In the genomic region with DNA sequence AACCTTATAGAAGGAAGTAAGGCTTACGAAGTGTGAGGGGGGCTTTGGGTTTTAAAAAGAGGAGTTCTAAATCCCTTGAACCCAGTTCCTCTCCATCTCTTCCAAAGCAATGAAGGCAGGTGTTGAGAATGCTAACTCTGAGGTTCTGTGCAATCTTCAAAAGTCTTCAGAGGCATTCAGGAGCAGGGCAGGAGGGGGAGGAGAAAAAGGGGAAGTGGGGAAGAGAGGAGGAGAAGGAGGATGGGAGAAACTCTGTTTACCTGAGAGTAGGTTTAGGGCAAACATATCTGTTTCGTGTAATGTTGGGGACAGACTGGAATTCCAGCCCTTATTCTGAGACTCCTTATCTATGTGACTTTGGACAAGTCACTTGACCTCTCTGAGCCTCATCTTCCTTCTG, we compare ENCODE assay signal across 13 cellular contexts. TPM values are rescaled to one million over a fixed set of nuclear protein-coding genes. Genes with fewer than 3 reads are reported as not detected.
A peak's percentile ranks its signal among the peaks of the same experiment; 100 is the strongest.
DNase-seq lines count a peak whose midpoint lies in the region; ATAC-seq and TF ChIP-seq lines count a peak whose summit lies in the region.
"Had no signal": no experiment of that assay in that cellular context is flagged by ENCODE, and none has a peak within 500 bp of the region (broad histone marks: within the 10 kb centered on the region; RNA-seq: fewer than 3 reads in every experiment).

No MANE protein-coding gene starts in this region.

- H3K79me2 ChIP-seq in ACC112 (ENCODE audit: control insufficient read depth, insufficient read depth, low read length, unreplicated experiment): no peaks in the 10 kb centered on the region

- H3K4me3 ChIP-seq in ACC112 (ENCODE audit: low read depth, low read length): no peak overlapping the region
- H3K4me3 ChIP-seq in NB4 (ENCODE audit: low read depth, low read length): no peak overlapping the region
- H3K4me3 ChIP-seq in esophagus muscularis mucosa: no peak overlapping the region
- H3K4me3 ChIP-seq in gastrocnemius medialis: no peak overlapping the region

- no peak for TF ChIP-seq EP300 in esophagus muscularis mucosa (IDR thresholded peaks at IDR 0.05)

- peaks cover 30% of the 10 kb centered on the region for H3K4me1 ChIP-seq in ACC112 (ENCODE audit: control insufficient read depth, insufficient read depth, low read length, unreplicated experiment)
- H3K4me1 ChIP-seq in esophagus muscularis mucosa: peaks cover 37 to 40% (median 37%) of the 10 kb centered on the region in 4 donors
- peaks cover 26 to 33% of the 10 kb centered on the region in 2 donors for H3K4me1 ChIP-seq in gastrocnemius medialis

- H3K27ac ChIP-seq in ACC112 (ENCODE audit: low read depth, low read length) (peak overlapping the region; percentile 78), esophagus muscularis mucosa (replicated peaks in 1 of 4) (peak overlapping the region; percentile 39 to 71 (median 59)), gastrocnemius medialis (peak overlapping the region; percentile 45 to 57 (median 49))

- H3K36me3 ChIP-seq in ACC112 (ENCODE audit: insufficient read depth, low read length) (no peaks in the 10 kb centered on the region), esophagus muscularis mucosa (no peaks in the 10 kb centered on the region), gastrocnemius medialis (no peaks in the 10 kb centered on the region)

- TF ChIP-seq CTCF in NB4 (IDR thresholded peaks at IDR 0.05; ENCODE audit: low read depth, low read length): no peak
- no peak for TF ChIP-seq CTCF in esophagus muscularis mucosa (IDR thresholded peaks at IDR 0.05)
- TF ChIP-seq CTCF in gastrocnemius medialis (IDR thresholded peaks at IDR 0.05 in 4 of 5, conservative IDR thresholded peaks at IDR 0.05 in 1 of 5): no peak

- in situ Hi-C loops in gastrocnemius medialis (cut with MboI; ENCODE audit: low sequenced_read_pairs in 4 of 4): loop anchor here in 3 of 4 donors (5.0 to 25.0 kb wide), 3 partner anchors 57 to 1233 kb away; no protein-coding TSS in a partner anchor

- no peak overlapping the region for H2AFZ ChIP-seq in ACC112 (ENCODE audit: low read length, unreplicated experiment)

- peak; percentile 29 for DNase-seq in NB4 (ENCODE audit: low read depth)
- no peak for DNase-seq in esophagus muscularis mucosa (ENCODE audit: extremely low spot score)
- no peak for DNase-seq in gastrocnemius medialis
- no peak for DNase-seq in EL
- DNase-seq in posterior cingulate gyrus: no peak
- DNase-seq: NCI-H2171 had no signal

- TF ChIP-seq POLR2A in NB4 (IDR thresholded peaks at IDR 0.05; ENCODE audit: extremely low read depth, insufficient read length) (no peak), esophagus muscularis mucosa (IDR thresholded peaks at IDR 0.05; ENCODE audit: low read depth) (no peak), gastrocnemius medialis (IDR thresholded peaks at IDR 0.05) (no peak)

- no peaks in the 10 kb centered on the region for H3K9me3 ChIP-seq in esophagus muscularis mucosa
- H3K9me3 ChIP-seq in gastrocnemius medialis: no peaks in the 10 kb centered on the region

- ATAC-seq in gastrocnemius medialis (no peak), HG03097 (IDR thresholded peaks at IDR 0.05; ENCODE audit: low FRiP score, unreplicated experiment) (no peak), GM19452 (IDR thresholded peaks at IDR 0.05; ENCODE audit: unreplicated experiment) (no peak)

- H3K27me3 ChIP-seq in ACC112 (ENCODE audit: insufficient read depth, low read length) (no peaks in the 10 kb centered on the region), esophagus muscularis mucosa (peaks cover 0 to 4% (median 2%) of the 10 kb centered on the region in 4 donors), gastrocnemius medialis (no peaks in the 10 kb centered on the region)

- intact Hi-C loops in esophagus muscularis mucosa (cut with DNase I): loop anchor here (1.0 to 5.0 kb wide), 2 partner anchors 42 to 61 kb away; no protein-coding TSS in a partner anchor
- intact Hi-C loops in gastrocnemius medialis (cut with DNase I; ENCODE audit: low total_unique reads): loop anchor here (1.0 to 5.0 kb wide), 2 partner anchors 42 to 61 kb away; no protein-coding TSS in a partner anchor
- intact Hi-C loops in posterior cingulate gyrus (cut with DNase I): loop anchor here (1.0 to 5.0 kb wide), 3 partner anchors 61 to 442 kb away; a partner anchor contains a TSS

- WGBS in esophagus muscularis mucosa: 95% methylated on average over 2 of the region's 2 CpGs

RNA-seq across cellular contexts. Expression of a gene that starts 36.9 kb away (rescaled TPM):
- total RNA-seq in esophagus muscularis mucosa (not detected), gastrocnemius medialis (under 1 TPM in 1 of 4 donors, not detected in 3; 0.83 TPM)
- total RNA-seq: activated CD4-positive, alpha-beta memory T cell treated with anti-CD3 and anti-CD28 coated beads for 36 hours; cerebellum; H9; mononuclear cell had no signal

RNA-seq across cellular contexts. Expression of a gene that starts 52.4 kb away (rescaled TPM):
- total RNA-seq in esophagus muscularis mucosa (100 to 1,000 TPM in 2 of 4 donors, 10 to 100 TPM in 2; 35.7 to 107 (median 92.7) TPM), gastrocnemius medialis (10 to 100 TPM; 21.1 to 28.5 (median 27.6) TPM)
- total RNA-seq: activated CD4-positive, alpha-beta memory T cell treated with anti-CD3 and anti-CD28 coated beads for 36 hours; mononuclear cell had no signal
